ENCODE assay signal across 8 cellular contexts in genomic region chrX:23554304-23554703, GRCh38.
A peak's percentile ranks its signal among the peaks of the same experiment; 100 is the strongest.
DNase-seq lines count a peak whose midpoint lies in the region; ATAC-seq, FAIRE-seq and TF ChIP-seq lines count a peak whose summit lies in the region.

No MANE protein-coding gene starts in this region.

- H3K27me3 ChIP-seq in left ventricle myocardium inferior (ENCODE audit: low read depth) = no peaks in the 10 kb centered on the region

- peaks cover 23% of the 10 kb centered on the region for H3K9me3 ChIP-seq in left ventricle myocardium inferior (replicated peaks)

- no peak overlapping the region for H3K4me3 ChIP-seq in left ventricle myocardium inferior
- H3K4me3 ChIP-seq in cardiac fibroblast (replicated peaks in 1 of 2; ENCODE audit: low read depth in 2 of 2, low read length in 2 of 2) = no peak overlapping the region

- no peaks in the 10 kb centered on the region for H3K36me3 ChIP-seq in left ventricle myocardium inferior

- peaks cover 10% of the 10 kb centered on the region for H3K4me1 Mint-ChIP-seq in nephron

- intact Hi-C loops in left ventricle myocardium inferior (cut with micrococcal nuclease) (no loop called here), left cardiac atrium (cut with DNase I) (no loop called here)

- H3K27ac Mint-ChIP-seq in nephron = no peak overlapping the region

- H3K36me3 Mint-ChIP-seq in nephron (ENCODE audit: low read depth) = no peaks in the 10 kb centered on the region

- H3K4me3 Mint-ChIP-seq in nephron = no peak overlapping the region

- no peak for FAIRE-seq in GM12891 (lab: Jason Lieb, UNC)

- no peak overlapping the region for H3K27ac ChIP-seq in left ventricle myocardium inferior (replicated peaks)

- no peaks in the 10 kb centered on the region for H3K27me3 Mint-ChIP-seq in nephron (ENCODE audit: low read depth)

- TF ChIP-seq CTCF in left ventricle myocardium inferior (IDR thresholded peaks at IDR 0.05; ENCODE audit: borderline replicate concordance) = peak; percentile 60
- TF ChIP-seq CTCF in cardiac fibroblast (IDR thresholded peaks at IDR 0.05; ENCODE audit: low read depth, low read length) = peak; percentile 37
- peak; percentile 66 to 78 (median 74) for TF ChIP-seq CTCF in nephron (IDR thresholded peaks at IDR 0.05; ENCODE audit: unreplicated experiment in 3 of 3)

- TF ChIP-seq POLR2A in GM12891 (IDR thresholded peaks at IDR 0.05; ENCODE audit: low read depth, low read length) = no peak

- no peak for ATAC-seq in left cardiac atrium

- DNase-seq in left ventricle myocardium inferior (no peak), left cardiac atrium (no peak), NCI-H446 (lab: John Stamatoyannopoulos, UW) (peak; percentile 4 to 55), cardiac fibroblast (ENCODE audit: low read depth in 2 of 2) (peak; percentile 60 to 69), GM12891 (ENCODE audit: insufficient read length, low spot score) (no peak)
- DNase-seq in stimulated activated CD4-positive, alpha-beta T cell treated with anti-CD3 and anti-CD28 coated beads, Interleukin-1b, Interleukin-23, amount 100 ng/mL, for 48 hours = no peak
- DNase-seq in activated CD8-positive, alpha-beta memory T cell treated with anti-CD3 and anti-CD28 coated beads, Interleukin-2, amount 50 U/mL, for 4 hours = no peak

- H3K4me1 ChIP-seq in left ventricle myocardium inferior = no peaks in the 10 kb centered on the region

- H3K9me3 Mint-ChIP-seq in nephron = peaks cover 12% of the 10 kb centered on the region

TF ChIP-seq in GM12891, 5 proteins besides CTCF, POLR2A, EP300 and RAD21:
- no peak for TF ChIP-seq POLR2AphosphoS5 (IDR thresholded peaks at IDR 0.05; ENCODE audit: low read depth, low read length)
- no peak for TF ChIP-seq SPI1 (IDR thresholded peaks at IDR 0.05; ENCODE audit: low read depth, low read length)
- TF ChIP-seq TAF1 (IDR thresholded peaks at IDR 0.05; ENCODE audit: low read depth, low read length) = no peak
- no peak for TF ChIP-seq POU2F2 (IDR thresholded peaks at IDR 0.05; ENCODE audit: low read depth, low read length)
- TF ChIP-seq PAX5 (IDR thresholded peaks at IDR 0.05; ENCODE audit: insufficient read depth, low read length, severe bottlenecking) = no peak

Comparison
In these comparisons a context has a peak if more than half of its experiments do, and no peak if none do; other contexts are left out.
1. DNase-seq: peak in NCI-H446 (2 of 2) and cardiac fibroblast (2 of 2); none in left ventricle myocardium inferior (single experiment), left cardiac atrium (single experiment), GM12891 (single experiment), stimulated activated CD4-positive, alpha-beta T cell treated with anti-CD3 and anti-CD28 coated beads, Interleukin-1b, Interleukin-23, amount 100 ng/mL, for 48 hours (single experiment) and activated CD8-positive, alpha-beta memory T cell treated with anti-CD3 and anti-CD28 coated beads, Interleukin-2, amount 50 U/mL, for 4 hours (single experiment).
2. Peak in every context shown above with its lines, with median percentiles within 50 percentile points of each other: CTCF ChIP-seq.